Comparison of ENCODE assay signal across 38 cellular contexts in the genomic region with DNA sequence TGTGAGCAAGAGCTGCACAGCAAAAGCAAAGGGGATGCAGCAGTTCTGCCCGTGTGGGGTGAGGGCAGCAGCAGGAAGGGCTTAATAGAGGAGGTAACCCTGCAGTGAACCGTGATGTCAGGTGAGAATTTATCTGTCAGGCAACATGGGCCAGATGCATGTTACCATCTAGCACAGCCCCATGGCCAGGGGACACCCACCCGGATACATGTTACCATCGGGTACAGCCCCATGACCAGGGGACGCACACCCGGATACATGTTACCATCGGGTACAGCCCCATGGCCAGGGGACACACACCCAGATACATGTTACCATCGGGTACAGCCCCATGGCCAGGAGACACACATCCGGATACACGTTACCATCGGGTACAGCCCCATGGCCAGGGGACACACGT.
"Had no signal": no experiment of that assay in that cellular context is flagged by ENCODE, and none has a peak within 500 bp of the region (broad histone marks: within the 10 kb centered on the region; RNA-seq: fewer than 3 reads in every experiment).

No MANE protein-coding gene starts in this region.

- H3K27me3 ChIP-seq: ascending aorta, body of pancreas, brain microvascular endothelial cell, cardiac muscle cell had no signal

- H3K4me1 Mint-ChIP-seq: activated naive CD4-positive, alpha-beta T cell treated with anti-CD3 and anti-CD28 coated beads, Interleukin-2, amount 10 ng/mL, durations not matched to agents 7 days and 5 days; activated naive CD4-positive, alpha-beta T cell treated with anti-CD3 and anti-CD28 coated beads, Interleukin-2, amount 50 U/mL, for 24 hours; activated naive CD8-positive, alpha-beta T cell treated with anti-CD3 and anti-CD28 coated beads for 36 hours; activated naive CD8-positive, alpha-beta T cell treated with anti-CD3 and anti-CD28 coated beads, Interleukin-2, amount 10 ng/mL, durations not matched to agents 7 days and 5 days; activated naive CD8-positive, alpha-beta T cell treated with anti-CD3 and anti-CD28 coated beads, Interleukin-2, amount 50 U/mL, for 24 hours; activated T-helper 17 cell treated with anti-CD3 and anti-CD28 coated beads, Interleukin-2, amount 50 U/mL, for 72 hours; central memory CD8-positive, alpha-beta T cell had no signal

- H3K36me3 Mint-ChIP-seq: activated naive CD4-positive, alpha-beta T cell treated with anti-CD3 and anti-CD28 coated beads, Interleukin-2, amount 10 ng/mL, durations not matched to agents 7 days and 5 days; activated naive CD4-positive, alpha-beta T cell treated with anti-CD3 and anti-CD28 coated beads, Interleukin-2, amount 50 U/mL, for 24 hours; activated naive CD4-positive, alpha-beta T cell treated with anti-CD3 and anti-CD28 coated beads, Interleukin-2, amount 50 U/mL, for 72 hours; activated naive CD8-positive, alpha-beta T cell; activated naive CD8-positive, alpha-beta T cell treated with anti-CD3 and anti-CD28 coated beads for 36 hours; activated naive CD8-positive, alpha-beta T cell treated with anti-CD3 and anti-CD28 coated beads, Interleukin-2, amount 10 ng/mL, durations not matched to agents 7 days and 5 days; brain had no signal

- H3K9me3 ChIP-seq: adrenal gland, ascending aorta, body of pancreas had no signal

- H3K27ac Mint-ChIP-seq: activated naive CD4-positive, alpha-beta T cell treated with anti-CD3 and anti-CD28 coated beads for 36 hours; activated naive CD4-positive, alpha-beta T cell treated with anti-CD3 and anti-CD28 coated beads, Interleukin-2, amount 10 ng/mL, durations not matched to agents 7 days and 5 days; activated naive CD4-positive, alpha-beta T cell treated with anti-CD3 and anti-CD28 coated beads, Interleukin-2, amount 50 U/mL, for 24 hours; activated naive CD4-positive, alpha-beta T cell treated with anti-CD3 and anti-CD28 coated beads, Interleukin-2, amount 50 U/mL, for 72 hours; activated naive CD8-positive, alpha-beta T cell; activated naive CD8-positive, alpha-beta T cell treated with anti-CD3 and anti-CD28 coated beads for 36 hours; activated naive CD8-positive, alpha-beta T cell treated with anti-CD3 and anti-CD28 coated beads, Interleukin-2, amount 10 ng/mL, durations not matched to agents 7 days and 5 days; activated naive CD8-positive, alpha-beta T cell treated with anti-CD3 and anti-CD28 coated beads, Interleukin-2, amount 50 U/mL, for 24 hours; activated T-cell treated with anti-CD3 and anti-CD28 coated beads, Interleukin-2, amount 50 U/mL, for 24 hours; activated T-cell treated with anti-CD3 and anti-CD28 coated beads, Interleukin-2, amount 50 U/mL, for 72 hours; activated T-helper 1 cell treated with anti-CD3 and anti-CD28 coated beads, Interleukin-12 subunit alpha, Interleukin-12 subunit beta, Interleukin-2, Interleukin-4 antibody, amounts not matched to agents 30 ng/mL and 10 ng/mL and 1 ng/mL, durations not matched to agents 14 hours and 24 hours and 36 hours; activated T-helper 17 cell treated with anti-CD3 and anti-CD28 coated beads, Interleukin-2, amount 50 U/mL, for 72 hours; activated T-helper 2 cell treated with anti-CD3 and anti-CD28 coated beads, Interferon-gamma antibody, Interleukin-2, Interleukin-4, amounts not matched to agents 10 μg/mL and 5 μg/mL and 100 μg/mL, durations not matched to agents 14 hours and 24 hours and 36 hours; brain had no signal

- DNase-seq: activated effector memory CD4-positive, alpha-beta T cell treated with anti-CD3 and anti-CD28 coated beads, Interleukin-2, amount 50 U/mL, for 16 hours; activated effector memory CD4-positive, alpha-beta T cell treated with Interleukin-2 at 50 U/mL for 16 hours; activated gamma-delta T cell; activated gamma-delta T cell treated with Interleukin-2 at 50 U/mL for 16 hours; activated naive CD4-positive, alpha-beta T cell; activated naive CD4-positive, alpha-beta T cell treated with anti-CD3 and anti-CD28 coated beads for 36 hours; activated naive CD4-positive, alpha-beta T cell treated with anti-CD3 and anti-CD28 coated beads, Interleukin-2, amount 10 ng/mL, durations not matched to agents 7 days and 5 days; activated naive CD4-positive, alpha-beta T cell treated with anti-CD3 and anti-CD28 coated beads, Interleukin-2, amount 50 U/mL, for 16 hours; activated naive CD4-positive, alpha-beta T cell treated with Interleukin-2 at 50 U/mL for 16 hours; activated naive CD8-positive, alpha-beta T cell treated with anti-CD3 and anti-CD28 coated beads for 36 hours; activated naive CD8-positive, alpha-beta T cell treated with anti-CD3 and anti-CD28 coated beads, Interleukin-2, amount 10 ng/mL, durations not matched to agents 7 days and 5 days; activated naive CD8-positive, alpha-beta T cell treated with anti-CD3 and anti-CD28 coated beads, Interleukin-2, amount 50 U/mL, for 24 hours; activated T-cell treated with anti-CD3 and anti-CD28 coated beads, Interleukin-2, amount 50 U/mL, for 1 hour; activated T-cell treated with anti-CD3 and anti-CD28 coated beads, Interleukin-2, amount 50 U/mL, for 24 hours; activated T-cell treated with anti-CD3 and anti-CD28 coated beads, Interleukin-2, amount 50 U/mL, for 4 hours; activated T-cell treated with anti-CD3 and anti-CD28 coated beads, Interleukin-2, amount 50 U/mL, for 48 hours; activated T-cell treated with anti-CD3 and anti-CD28 coated beads, Interleukin-2, amount 50 U/mL, for 72 hours; adrenal gland; amniotic stem cell; amygdala; anterior cingulate cortex; aorta; body of pancreas; brain microvascular endothelial cell; caudate nucleus; central memory CD4-positive, alpha-beta T cell; cerebellar nuclear complex had no signal

- H3K27me3 Mint-ChIP-seq: activated naive CD8-positive, alpha-beta T cell treated with anti-CD3 and anti-CD28 coated beads for 36 hours had no signal

- H3K9me3 Mint-ChIP-seq: activated naive CD4-positive, alpha-beta T cell treated with anti-CD3 and anti-CD28 coated beads, Interleukin-2, amount 50 U/mL, for 24 hours; activated naive CD8-positive, alpha-beta T cell treated with anti-CD3 and anti-CD28 coated beads, Interleukin-2, amount 50 U/mL, for 24 hours; activated T-cell treated with anti-CD3 and anti-CD28 coated beads, Interleukin-2, amount 50 U/mL, for 24 hours; activated T-cell treated with anti-CD3 and anti-CD28 coated beads, Interleukin-2, amount 50 U/mL, for 4 hours; activated T-helper 17 cell treated with anti-CD3 and anti-CD28 coated beads, Interleukin-2, amount 50 U/mL, for 72 hours; activated T-helper 2 cell treated with anti-CD3 and anti-CD28 coated beads, Interferon-gamma antibody, Interleukin-2, Interleukin-4, amounts not matched to agents 10 μg/mL and 5 μg/mL and 100 μg/mL, durations not matched to agents 14 hours and 24 hours and 36 hours; central memory CD8-positive, alpha-beta T cell had no signal

- H3K4me3 Mint-ChIP-seq: activated naive CD4-positive, alpha-beta T cell treated with anti-CD3 and anti-CD28 coated beads for 36 hours; activated naive CD4-positive, alpha-beta T cell treated with anti-CD3 and anti-CD28 coated beads, Interleukin-2, amount 10 ng/mL, durations not matched to agents 7 days and 5 days; activated naive CD4-positive, alpha-beta T cell treated with anti-CD3 and anti-CD28 coated beads, Interleukin-2, amount 50 U/mL, for 24 hours; activated naive CD8-positive, alpha-beta T cell; activated naive CD8-positive, alpha-beta T cell treated with anti-CD3 and anti-CD28 coated beads for 36 hours; activated naive CD8-positive, alpha-beta T cell treated with anti-CD3 and anti-CD28 coated beads, Interleukin-2, amount 10 ng/mL, durations not matched to agents 7 days and 5 days; activated naive CD8-positive, alpha-beta T cell treated with anti-CD3 and anti-CD28 coated beads, Interleukin-2, amount 50 U/mL, for 24 hours; activated T-cell treated with anti-CD3 and anti-CD28 coated beads, Interleukin-2, amount 50 U/mL, for 24 hours; activated T-cell treated with anti-CD3 and anti-CD28 coated beads, Interleukin-2, amount 50 U/mL, for 4 hours; activated T-cell treated with anti-CD3 and anti-CD28 coated beads, Interleukin-2, amount 50 U/mL, for 72 hours; activated T-helper 1 cell treated with anti-CD3 and anti-CD28 coated beads, Interleukin-12 subunit alpha, Interleukin-12 subunit beta, Interleukin-2, Interleukin-4 antibody, amounts not matched to agents 30 ng/mL and 10 ng/mL and 1 ng/mL, durations not matched to agents 14 hours and 24 hours and 36 hours; activated T-helper 17 cell treated with anti-CD3 and anti-CD28 coated beads, Interleukin-2, amount 50 U/mL, for 72 hours; brain; central memory CD8-positive, alpha-beta T cell had no signal

- H3K36me3 ChIP-seq: adrenal gland, ascending aorta, brain microvascular endothelial cell, breast epithelium, cardiac muscle cell had no signal

- H3K4me1 ChIP-seq: adrenal gland, ascending aorta, body of pancreas, breast epithelium had no signal

- H3K4me3 ChIP-seq: adrenal gland, ascending aorta, body of pancreas, breast epithelium, cardiac muscle cell had no signal

- H3K27ac ChIP-seq: adrenal gland, ascending aorta, body of pancreas, brain microvascular endothelial cell, breast epithelium, cardiac muscle cell had no signal
